1 cellular context compared by ENCODE assay signal in genomic region chr9:121393318-121393717, GRCh38.
TF ChIP-seq lines count a peak whose summit lies in the region.

No MANE protein-coding gene starts in this region.

TF ChIP-seq in GM23338, 12 proteins besides CTCF, POLR2A, EP300 and RAD21 (continued from another document):
- TF ChIP-seq ZNF462 (CRISPR knock-in tag; IDR thresholded peaks at IDR 0.05) (no peak), ZNF114 (CRISPR knock-in tag; IDR thresholded peaks at IDR 0.05) (no peak), JUNB (IDR thresholded peaks at IDR 0.05; ENCODE audit: unreplicated experiment) (no peak), NANOG (IDR thresholded peaks at IDR 0.05; ENCODE audit: borderline replicate concordance) (no peak), STAT1 (IDR thresholded peaks at IDR 0.05; ENCODE audit: unreplicated experiment) (no peak)
- TF ChIP-seq, protein P1, sequence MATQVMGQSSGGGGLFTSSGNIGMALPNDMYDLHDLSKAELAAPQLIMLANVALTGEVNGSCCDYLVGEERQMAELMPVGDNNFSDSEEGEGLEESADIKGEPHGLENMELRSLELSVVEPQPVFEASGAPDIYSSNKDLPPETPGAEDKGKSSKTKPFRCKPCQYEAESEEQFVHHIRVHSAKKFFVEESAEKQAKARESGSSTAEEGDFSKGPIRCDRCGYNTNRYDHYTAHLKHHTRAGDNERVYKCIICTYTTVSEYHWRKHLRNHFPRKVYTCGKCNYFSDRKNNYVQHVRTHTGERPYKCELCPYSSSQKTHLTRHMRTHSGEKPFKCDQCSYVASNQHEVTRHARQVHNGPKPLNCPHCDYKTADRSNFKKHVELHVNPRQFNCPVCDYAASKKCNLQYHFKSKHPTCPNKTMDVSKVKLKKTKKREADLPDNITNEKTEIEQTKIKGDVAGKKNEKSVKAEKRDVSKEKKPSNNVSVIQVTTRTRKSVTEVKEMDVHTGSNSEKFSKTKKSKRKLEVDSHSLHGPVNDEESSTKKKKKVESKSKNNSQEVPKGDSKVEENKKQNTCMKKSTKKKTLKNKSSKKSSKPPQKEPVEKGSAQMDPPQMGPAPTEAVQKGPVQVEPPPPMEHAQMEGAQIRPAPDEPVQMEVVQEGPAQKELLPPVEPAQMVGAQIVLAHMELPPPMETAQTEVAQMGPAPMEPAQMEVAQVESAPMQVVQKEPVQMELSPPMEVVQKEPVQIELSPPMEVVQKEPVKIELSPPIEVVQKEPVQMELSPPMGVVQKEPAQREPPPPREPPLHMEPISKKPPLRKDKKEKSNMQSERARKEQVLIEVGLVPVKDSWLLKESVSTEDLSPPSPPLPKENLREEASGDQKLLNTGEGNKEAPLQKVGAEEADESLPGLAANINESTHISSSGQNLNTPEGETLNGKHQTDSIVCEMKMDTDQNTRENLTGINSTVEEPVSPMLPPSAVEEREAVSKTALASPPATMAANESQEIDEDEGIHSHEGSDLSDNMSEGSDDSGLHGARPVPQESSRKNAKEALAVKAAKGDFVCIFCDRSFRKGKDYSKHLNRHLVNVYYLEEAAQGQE (IDR thresholded peaks at IDR 0.05; ENCODE audit: unreplicated experiment) = no peak
